ENCODE assay signal across 29 cellular contexts in genomic region chr1:183508694-183509093, GRCh38.
"Had no signal": no experiment of that assay in that cellular context is flagged by ENCODE, and none has a peak within 500 bp of the region (broad histone marks: within the 10 kb centered on the region; RNA-seq: fewer than 3 reads in every experiment).

No MANE protein-coding gene starts in this region.

- H3K27me3 ChIP-seq: ovary, stomach, testis, thyroid gland, transverse colon, upper lobe of left lung, vagina had no signal

- H3K4me3 ChIP-seq: left ventricle myocardium inferior, lung, mucosa of descending colon, ovary, prostate gland, skin epidermis, stomach, testis, thyroid gland, transverse colon, upper lobe of left lung, vagina had no signal

- H3K9me3 ChIP-seq: left ventricle myocardium inferior, mucosa of descending colon, ovary, prostate gland, stomach, testis, thyroid gland, transverse colon, upper lobe of left lung, vagina had no signal

- DNase-seq: hypothalamus; immature natural killer cell; islet precursor cell; left ventricle myocardium inferior; mesendoderm; midbrain; mucosa of descending colon; naive thymus-derived CD4-positive, alpha-beta T cell; ovary; posterior cingulate gyrus; retina; right cardiac atrium; stimulated activated CD4-positive, alpha-beta T cell treated with anti-CD3 and anti-CD28 coated beads, Interleukin-12 subunit alpha, Interleukin-12 subunit beta, amount 100 ng/mL, for 4 hours; stimulated activated CD4-positive, alpha-beta T cell treated with anti-CD3 and anti-CD28 coated beads, Interleukin-15, amount 100 ng/mL, for 24 hours; stimulated activated CD4-positive, alpha-beta T cell treated with anti-CD3 and anti-CD28 coated beads, Interleukin-2, amount 100 ng/mL, for 24 hours; stimulated activated CD4-positive, alpha-beta T cell treated with anti-CD3 and anti-CD28 coated beads, Interleukin-4, amount 100 ng/mL, for 1 hour; stimulated activated naive B cell treated with anti-CD40 and anti-IgM and Interleukin-4, amounts not matched to agents 10 μg/mL and 1 μg/mL and 100 μg/mL, for 72 hours; stimulated activated naive CD8-positive, alpha-beta T cell treated with anti-CD3 and anti-CD28 coated beads, Interleukin-15, Interleukin-2, amounts not matched to agents 100 U/mL and 50 U/mL, for 24 hours; stomach; testis; transverse colon; upper lobe of left lung had no signal

- H3K4me1 ChIP-seq: prostate gland, testis, vagina had no signal

- H3K36me3 ChIP-seq: left ventricle myocardium inferior, ovary, prostate gland, stomach, thyroid gland, vagina had no signal

- H3K27ac ChIP-seq: left ventricle myocardium inferior, ovary, prostate gland, skin epidermis, stomach, testis, thyroid gland, transverse colon, upper lobe of left lung, vagina had no signal

- ATAC-seq: mucosa of descending colon; naive thymus-derived CD4-positive, alpha-beta T cell; natural killer cell treated with Interleukin-12 subunit alpha and Interleukin-12 subunit beta and Interleukin-15 and Interleukin-18, amount 100 ng/mL, for 72 hours; right cardiac atrium; sciatic nerve; stimulated activated naive B cell treated with anti-CD40 and anti-IgM and Interleukin-4, amounts not matched to agents 10 μg/mL and 1 μg/mL and 100 μg/mL, for 72 hours; stimulated activated naive CD8-positive, alpha-beta T cell treated with anti-CD3 and anti-CD28 coated beads, Interleukin-15, Interleukin-2, amounts not matched to agents 100 U/mL and 50 U/mL, for 24 hours had no signal
